ENCODE assay signal across 9 cellular contexts in the genomic region with DNA sequence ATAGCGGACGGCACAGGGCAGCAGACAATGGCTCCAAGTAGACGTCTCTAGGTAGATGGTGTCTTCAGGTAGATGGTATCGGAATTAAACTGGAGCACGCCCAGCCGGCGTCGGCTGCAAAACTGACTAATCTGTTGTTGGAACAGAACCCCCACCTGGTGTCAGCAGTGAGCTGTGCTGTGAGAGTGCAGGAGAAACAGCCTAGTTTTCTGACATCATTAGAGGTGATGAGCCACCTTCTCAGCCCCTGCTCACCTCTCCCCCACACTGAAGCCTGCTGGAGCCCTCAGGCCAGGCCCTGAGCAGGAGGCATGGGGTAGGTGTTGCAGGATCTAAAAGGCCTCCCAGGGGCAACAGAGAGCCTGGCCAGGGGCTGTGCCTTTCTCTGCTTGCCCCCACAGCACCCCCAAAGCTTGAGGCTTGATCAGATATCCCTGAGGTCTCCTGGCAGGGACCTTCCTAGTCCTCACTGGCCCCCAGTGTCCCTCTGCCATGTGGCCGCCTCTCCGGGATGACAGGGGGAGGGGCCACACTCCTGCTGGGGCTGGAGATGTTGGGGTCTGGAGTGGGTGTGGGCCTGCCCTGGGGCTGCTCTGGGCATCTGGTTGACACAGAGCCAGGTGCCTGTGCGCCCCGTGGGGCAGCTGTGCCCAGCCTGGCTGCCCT. TPM values are rescaled to one million over a fixed set of nuclear protein-coding genes. Genes with fewer than 3 reads are reported as not detected.
DNase-seq lines count a peak whose midpoint lies in the region; ATAC-seq and TF ChIP-seq lines count a peak whose summit lies in the region.
"Had no signal": no experiment of that assay in that cellular context is flagged by ENCODE, and none has a peak within 500 bp of the region (broad histone marks: within the 10 kb centered on the region; RNA-seq: fewer than 3 reads in every experiment).

No MANE protein-coding gene starts in this region.

- DNase-seq in NCI-H82 (lab: John Stamatoyannopoulos, UW) = peak; percentile 65
- DNase-seq in NCI-H82 treated with DMSO at 0.1 percent for 48 hours (lab: John Stamatoyannopoulos, UW; ENCODE audit: unreplicated experiment) = no peak
- DNase-seq in NCI-H526 (lab: John Stamatoyannopoulos, UW) = peak; percentile 46 to 78
- DNase-seq in activated T-cell treated with anti-CD3 and anti-CD28 coated beads for 1 hour (ENCODE audit: low read depth) = peak; percentile 69
- DNase-seq in fibroblast of the aortic adventitia (ENCODE audit: low read depth) = peak; percentile 35
- peak; percentile 59 for DNase-seq in stimulated activated CD4-positive, alpha-beta T cell treated with anti-CD3 and anti-CD28 coated beads, Interleukin-15, amount 100 ng/mL, for 1 hour (ENCODE audit: low read depth in 1 of 2, low spot score in 1 of 2)
- DNase-seq in epidermal melanocyte (ENCODE audit: insufficient read length, low spot score) = no peak

- no peak for ATAC-seq in HG02678 (IDR thresholded peaks at IDR 0.05; ENCODE audit: unreplicated experiment)

- TF ChIP-seq CTCF in fibroblast of the aortic adventitia (IDR thresholded peaks at IDR 0.05; ENCODE audit: insufficient read depth, low read length) = peak; percentile 46

- H3K4me3 ChIP-seq in fibroblast of the aortic adventitia (ENCODE audit: low read depth, low read length) = no peak overlapping the region

RNA-seq across cellular contexts. Expression of a gene that starts 6.9 kb away (rescaled TPM):
- 20.9 and 27.0 TPM in 2 replicates for total RNA-seq in fibroblast of the aortic adventitia (ENCODE audit: low replicate concordance)

RNA-seq across cellular contexts. Expression of a gene that starts 27.0 kb away (rescaled TPM):
- total RNA-seq in fibroblast of the aortic adventitia (ENCODE audit: low replicate concordance) = 0.25 and 0.45 TPM in 2 replicates

RNA-seq across cellular contexts. Expression of a gene that starts 33.4 kb away (rescaled TPM):
- not detected in 2 replicates for total RNA-seq in fibroblast of the aortic adventitia (ENCODE audit: low replicate concordance)
- total RNA-seq: glomerular endothelial cell had no signal

RNA-seq across cellular contexts. Expression of a gene that starts 43.8 kb away (rescaled TPM):
- total RNA-seq in fibroblast of the aortic adventitia (ENCODE audit: low replicate concordance) = not detected in 2 replicates
- total RNA-seq: glomerular endothelial cell had no signal

RNA-seq across cellular contexts. Expression of a gene that starts 46.0 kb away (rescaled TPM):
- total RNA-seq in fibroblast of the aortic adventitia (ENCODE audit: low replicate concordance) = 3.4 and 7.4 TPM in 2 replicates

Comparison
In these comparisons a context has a peak if more than half of its experiments do, and no peak if none do; other contexts are left out.
1. DNase-seq: peak in NCI-H82 (single experiment), NCI-H526 (2 of 2), activated T-cell treated with anti-CD3 and anti-CD28 coated beads for 1 hour (single experiment), fibroblast of the aortic adventitia (single experiment) and stimulated activated CD4-positive, alpha-beta T cell treated with anti-CD3 and anti-CD28 coated beads, Interleukin-15, amount 100 ng/mL, for 1 hour (2 of 2); none in NCI-H82 treated with DMSO at 0.1 percent for 48 hours (single experiment) and epidermal melanocyte (single experiment).